Comparison of ENCODE assay signal across 8 cellular contexts in genomic region chr1:228081578-228082259, GRCh38. TPM values are rescaled to one million over a fixed set of nuclear protein-coding genes. Genes with fewer than 3 reads are reported as not detected.
DNase-seq lines count a peak whose midpoint lies in the region; ATAC-seq and TF ChIP-seq lines count a peak whose summit lies in the region.

No MANE protein-coding gene starts in this region.

- H3K9me3 Mint-ChIP-seq in CD4-positive, CD25-positive, alpha-beta regulatory T cell, result no peaks in the 10 kb centered on the region
- no peaks in the 10 kb centered on the region for H3K9me3 Mint-ChIP-seq in activated CD8-positive, alpha-beta memory T cell treated with anti-CD3 and anti-CD28 coated beads, Interleukin-2, amount 10 ng/mL, durations not matched to agents 7 days and 5 days (ENCODE audit: low read depth)

- H3K4me1 Mint-ChIP-seq in CD4-positive, CD25-positive, alpha-beta regulatory T cell, result peaks cover 17 to 56% (median 38%) of the 10 kb centered on the region in 4 donors
- H3K4me1 Mint-ChIP-seq in activated CD8-positive, alpha-beta memory T cell treated with anti-CD3 and anti-CD28 coated beads, Interleukin-2, amount 10 ng/mL, durations not matched to agents 7 days and 5 days, result peaks cover 34% of the 10 kb centered on the region

- H3K27ac ChIP-seq in CD4-positive, CD25-positive, alpha-beta regulatory T cell (ENCODE audit: insufficient read depth, low read length, poor library complexity, severe bottlenecking), result peak overlapping the region; percentile 92
- H3K27ac ChIP-seq in heart left ventricle (peak overlapping the region in 11 of 12 donors; percentile 73 to 100 (median 99)), sigmoid colon (peak overlapping the region; percentile 94 to 99 (median 98))

- TF ChIP-seq CTCF in heart left ventricle (IDR thresholded peaks at IDR 0.05), result no peak
- TF ChIP-seq CTCF in sigmoid colon (IDR thresholded peaks at IDR 0.05), result no peak

- H3K27me3 Mint-ChIP-seq in CD4-positive, CD25-positive, alpha-beta regulatory T cell, result no peaks in the 10 kb centered on the region
- no peaks in the 10 kb centered on the region for H3K27me3 Mint-ChIP-seq in activated CD8-positive, alpha-beta memory T cell treated with anti-CD3 and anti-CD28 coated beads, Interleukin-2, amount 10 ng/mL, durations not matched to agents 7 days and 5 days

- TF ChIP-seq POLR2A in heart left ventricle (IDR thresholded peaks at IDR 0.05) (no peak), sigmoid colon (IDR thresholded peaks at IDR 0.05) (no peak)

- peak in 1 of 2 donors; percentile 8 for ATAC-seq in CD4-positive, CD25-positive, alpha-beta regulatory T cell (ENCODE audit: low read depth in 2 of 2)
- ATAC-seq in GM19328 (IDR thresholded peaks at IDR 0.05; ENCODE audit: unreplicated experiment) (peak; percentile 2), HG03378 (IDR thresholded peaks at IDR 0.05; ENCODE audit: unreplicated experiment) (peak; percentile 4), heart left ventricle (peak in 2 of 4 donors; percentile 1 to 6)
- peak; percentile 20 for ATAC-seq in activated CD8-positive, alpha-beta memory T cell treated with anti-CD3 and anti-CD28 coated beads, Interleukin-2, amount 10 ng/mL, durations not matched to agents 7 days and 5 days

- H3K36me3 ChIP-seq in CD4-positive, CD25-positive, alpha-beta regulatory T cell (ENCODE audit: control insufficient read depth, insufficient read depth, low read length), result no peaks in the 10 kb centered on the region
- H3K36me3 ChIP-seq in heart left ventricle, result peaks cover 0 to 3% (median 0%) of the 10 kb centered on the region in 9 donors
- H3K36me3 ChIP-seq in sigmoid colon, result no peaks in the 10 kb centered on the region

- peak in 1 of 3 donors; percentile 20 for DNase-seq in CD4-positive, CD25-positive, alpha-beta regulatory T cell
- DNase-seq in activated CD8-positive, alpha-beta memory T cell treated with anti-CD3 and anti-CD28 coated beads, Interleukin-2, amount 10 ng/mL, durations not matched to agents 7 days and 5 days, result peak; percentile 55
- DNase-seq in heart left ventricle (peak in 3 of 5 donors; percentile 39 to 62 (median 48)), sigmoid colon (no peak), AG08395 (ENCODE audit: low spot score) (no peak), NCI-H1048 (lab: John Stamatoyannopoulos, UW) (no peak)

- no peaks in the 10 kb centered on the region for H3K9me3 ChIP-seq in CD4-positive, CD25-positive, alpha-beta regulatory T cell (ENCODE audit: control insufficient read depth in 2 of 2, low read length in 2 of 2)
- no peaks in the 10 kb centered on the region for H3K9me3 ChIP-seq in heart left ventricle
- H3K9me3 ChIP-seq in sigmoid colon, result no peaks in the 10 kb centered on the region

- H3K4me3 ChIP-seq in CD4-positive, CD25-positive, alpha-beta regulatory T cell (ENCODE audit: low read depth, low read length), result peak overlapping the region; percentile 64
- peak overlapping the region; percentile 67 to 100 (median 96) for H3K4me3 ChIP-seq in heart left ventricle
- peak overlapping the region; percentile 77 to 99 (median 90) for H3K4me3 ChIP-seq in sigmoid colon

- no peak for TF ChIP-seq EP300 in sigmoid colon (IDR thresholded peaks at IDR 0.05)

- H3K36me3 Mint-ChIP-seq in CD4-positive, CD25-positive, alpha-beta regulatory T cell, result no peaks in the 10 kb centered on the region
- peaks cover 23% of the 10 kb centered on the region for H3K36me3 Mint-ChIP-seq in activated CD8-positive, alpha-beta memory T cell treated with anti-CD3 and anti-CD28 coated beads, Interleukin-2, amount 10 ng/mL, durations not matched to agents 7 days and 5 days

- CTCF ChIA-PET in activated CD8-positive, alpha-beta memory T cell treated with anti-CD3 and anti-CD28 coated beads, Interleukin-2, amount 10 ng/mL, durations not matched to agents 7 days and 5 days (lab: Charles Lee), result interaction anchor here (0.8 to 2.1 kb wide), 8 partner anchors 10 to 600 kb away, joined by 3 to 6 read pairs (median 4); partner anchors contain the start of gene MRPL55

- intact Hi-C loops in heart left ventricle (cut with DNase I) (loop anchor here in 5 of 10 donors (2.0 to 10.0 kb wide), 4 partner anchors 21 to 319 kb away; partner anchors contain the start of genes MRPL55 (in 3 of the 5) and C1orf35 (in 1 of the 5)), sigmoid colon (cut with DNase I) (loop anchor here (1.0 to 10.0 kb wide), 8 partner anchors 21 to 537 kb away; partner anchors contain the start of gene RNF187)

- no peaks in the 10 kb centered on the region for H3K27me3 ChIP-seq in CD4-positive, CD25-positive, alpha-beta regulatory T cell (ENCODE audit: control insufficient read depth, insufficient read depth, low read length)
- no peaks in the 10 kb centered on the region for H3K27me3 ChIP-seq in heart left ventricle
- no peaks in the 10 kb centered on the region for H3K27me3 ChIP-seq in sigmoid colon

- H3K27ac Mint-ChIP-seq in CD4-positive, CD25-positive, alpha-beta regulatory T cell, result no peak overlapping the region
- peak overlapping the region; percentile 87 for H3K27ac Mint-ChIP-seq in activated CD8-positive, alpha-beta memory T cell treated with anti-CD3 and anti-CD28 coated beads, Interleukin-2, amount 10 ng/mL, durations not matched to agents 7 days and 5 days

- peak overlapping the region; percentile 86 to 100 (median 89) for H3K4me3 Mint-ChIP-seq in CD4-positive, CD25-positive, alpha-beta regulatory T cell
- peak overlapping the region; percentile 99 for H3K4me3 Mint-ChIP-seq in activated CD8-positive, alpha-beta memory T cell treated with anti-CD3 and anti-CD28 coated beads, Interleukin-2, amount 10 ng/mL, durations not matched to agents 7 days and 5 days

- WGBS in heart left ventricle, 4 donors, result 10 to 23% (median 13%) methylated on average over 14 to 37 of the region's 37 CpGs
- WGBS in sigmoid colon, 2 donors, result 7 to 13% methylated on average over 37 of the region's 37 CpGs

- H3K4me1 ChIP-seq in CD4-positive, CD25-positive, alpha-beta regulatory T cell (ENCODE audit: control insufficient read depth, insufficient read depth, low read length, poor library complexity, severe bottlenecking), result peaks cover 50% of the 10 kb centered on the region
- H3K4me1 ChIP-seq in heart left ventricle (peaks cover 21 to 53% (median 42%) of the 10 kb centered on the region in 12 donors), sigmoid colon (peaks cover 0 to 58% (median 46%) of the 10 kb centered on the region in 4 donors)

RNA-seq across cellular contexts. Expression of gene ARF1, which starts 0.8 kb away (rescaled TPM):
- total RNA-seq in CD4-positive, CD25-positive, alpha-beta regulatory T cell, result 335 TPM
- 100 to 1,000 TPM; 445 to 517 (median 481) TPM for polyA plus RNA-seq in CD4-positive, CD25-positive, alpha-beta regulatory T cell
- 100 to 1,000 TPM; 313 to 344 TPM for total RNA-seq in activated CD8-positive, alpha-beta memory T cell treated with anti-CD3 and anti-CD28 coated beads, Interleukin-2, amount 10 ng/mL, durations not matched to agents 7 days and 5 days
- total RNA-seq in heart left ventricle (100 to 1,000 TPM; 271 to 451 (median 310) TPM), sigmoid colon (100 to 1,000 TPM; 212 to 250 (median 225) TPM)
- polyA plus RNA-seq in heart left ventricle (100 to 1,000 TPM; 217 to 580 TPM), sigmoid colon (100 to 1,000 TPM; 345 to 482 (median 479) TPM)

RNA-seq across cellular contexts. Expression of gene C1orf35, which starts 21.4 kb away (rescaled TPM):
- total RNA-seq in CD4-positive, CD25-positive, alpha-beta regulatory T cell, result 23.5 TPM
- 10 to 100 TPM; 18.0 to 24.0 (median 21.2) TPM for polyA plus RNA-seq in CD4-positive, CD25-positive, alpha-beta regulatory T cell
- 10 to 100 TPM; 24.1 to 27.0 TPM for total RNA-seq in activated CD8-positive, alpha-beta memory T cell treated with anti-CD3 and anti-CD28 coated beads, Interleukin-2, amount 10 ng/mL, durations not matched to agents 7 days and 5 days
- 1 to 10 TPM; 6.2 to 8.4 (median 7.2) TPM for total RNA-seq in heart left ventricle
- polyA plus RNA-seq in heart left ventricle, result 1 to 10 TPM; 9.8 TPM
- total RNA-seq in sigmoid colon, result 10 to 100 TPM in 3 of 4 donors, 1 to 10 TPM in 1; 7.8 to 18.1 (median 13.0) TPM
- polyA plus RNA-seq in sigmoid colon, result 10 to 100 TPM in 1 of 3 donors, 1 to 10 TPM in 2; 8.8 to 17.9 (median 9.0) TPM

RNA-seq across cellular contexts. Expression of gene MRPL55, which starts 27.4 kb away (rescaled TPM):
- total RNA-seq in CD4-positive, CD25-positive, alpha-beta regulatory T cell, result 62.5 TPM
- polyA plus RNA-seq in CD4-positive, CD25-positive, alpha-beta regulatory T cell, result 100 to 1,000 TPM; 126 to 163 (median 143) TPM
- total RNA-seq in activated CD8-positive, alpha-beta memory T cell treated with anti-CD3 and anti-CD28 coated beads, Interleukin-2, amount 10 ng/mL, durations not matched to agents 7 days and 5 days, result 10 to 100 TPM; 51.9 to 56.4 TPM
- total RNA-seq in heart left ventricle (100 to 1,000 TPM in 2 of 9 donors, 10 to 100 TPM in 7; 35.5 to 125 (median 51.2) TPM), sigmoid colon (10 to 100 TPM; 62.0 to 90.6 (median 79.3) TPM)
- polyA plus RNA-seq in heart left ventricle (100 to 1,000 TPM in 1 of 2 donors, 10 to 100 TPM in 1; 81.5 to 141 TPM), sigmoid colon (10 to 100 TPM; 53.5 to 77.4 (median 58.0) TPM)

RNA-seq across cellular contexts. Expression of gene GUK1, which starts 58.4 kb away (rescaled TPM):
- 270 TPM for total RNA-seq in CD4-positive, CD25-positive, alpha-beta regulatory T cell
- polyA plus RNA-seq in CD4-positive, CD25-positive, alpha-beta regulatory T cell, result 100 to 1,000 TPM; 329 to 413 (median 371) TPM
- total RNA-seq in activated CD8-positive, alpha-beta memory T cell treated with anti-CD3 and anti-CD28 coated beads, Interleukin-2, amount 10 ng/mL, durations not matched to agents 7 days and 5 days, result 100 to 1,000 TPM; 262 to 325 TPM
- total RNA-seq in heart left ventricle (100 to 1,000 TPM; 142 to 290 (median 169) TPM), sigmoid colon (100 to 1,000 TPM; 225 to 366 (median 303) TPM)
- polyA plus RNA-seq in heart left ventricle (100 to 1,000 TPM; 231 to 358 TPM), sigmoid colon (100 to 1,000 TPM; 391 to 668 (median 656) TPM)

Comparison
In these comparisons a context has a peak if more than half of its experiments do, and no peak if none do; other contexts are left out.
1. DNase-seq: peak in activated CD8-positive, alpha-beta memory T cell treated with anti-CD3 and anti-CD28 coated beads, Interleukin-2, amount 10 ng/mL, durations not matched to agents 7 days and 5 days (single experiment) and heart left ventricle (3 of 5); none in sigmoid colon (single experiment), AG08395 (single experiment) and NCI-H1048 (single experiment).
2. Peak in every context shown above with its lines, with median percentiles within 50 percentile points of each other: H3K27ac ChIP-seq and H3K4me3 ChIP-seq.